8 cellular contexts compared by ENCODE assay signal in the genomic region with DNA sequence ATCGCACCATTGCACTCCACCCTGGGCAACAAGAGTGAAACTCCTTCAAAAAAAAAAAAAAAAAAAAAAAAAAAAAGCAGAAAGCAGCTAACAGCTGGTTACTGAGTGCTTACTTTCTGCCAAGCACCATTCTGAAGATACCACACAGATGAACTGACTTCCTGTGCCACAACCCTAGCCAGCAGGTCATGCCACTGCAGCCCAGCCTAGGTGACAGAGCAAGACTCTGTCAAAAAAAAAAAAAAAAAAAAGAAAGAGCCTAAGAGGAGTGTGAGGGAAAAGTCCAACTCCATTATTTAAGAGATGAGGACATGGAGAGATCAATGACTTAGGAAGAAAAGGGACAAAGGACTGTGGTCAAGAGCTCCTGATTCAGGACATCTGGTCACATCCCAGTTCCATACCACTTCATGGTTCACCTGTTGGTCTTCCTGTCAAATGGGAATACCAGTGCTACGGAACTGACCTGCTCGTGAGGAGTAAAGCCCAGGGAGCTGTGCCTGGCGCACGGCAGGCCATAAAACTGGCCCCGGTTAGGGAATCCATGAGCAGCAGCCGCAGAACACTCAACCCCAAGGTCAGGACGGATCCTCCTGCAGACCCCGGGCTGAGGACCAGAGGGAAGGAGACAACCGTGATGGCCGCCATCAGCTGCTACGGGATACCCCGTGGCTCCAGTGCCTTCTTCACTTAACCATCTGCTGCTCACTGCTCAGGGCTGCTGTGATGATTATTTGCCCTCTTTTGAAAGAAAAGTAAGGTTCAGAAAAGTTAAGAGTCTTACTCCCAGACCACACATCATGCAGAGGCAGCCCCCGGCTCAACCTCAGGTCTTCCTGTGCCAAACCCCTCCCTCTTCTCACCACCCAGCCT. TPM values are rescaled to one million over a fixed set of nuclear protein-coding genes. Genes with fewer than 3 reads are reported as not detected.
DNase-seq lines count a peak whose midpoint lies in the region; ATAC-seq and TF ChIP-seq lines count a peak whose summit lies in the region.

No MANE protein-coding gene starts in this region.

- no peaks in the 10 kb centered on the region for H3K9me3 ChIP-seq in SK-N-SH

- ATAC-seq in HG02763 (IDR thresholded peaks at IDR 0.05; ENCODE audit: unreplicated experiment), result no peak
- ATAC-seq in HG03521 (IDR thresholded peaks at IDR 0.05; ENCODE audit: unreplicated experiment), result no peak

- H3K36me3 Mint-ChIP-seq in endothelial cell (ENCODE audit: low read depth, unreplicated experiment) (peaks cover 5% of the 10 kb centered on the region), progenitor cell of endocrine pancreas (ENCODE audit: insufficient read depth) (peaks cover 9% of the 10 kb centered on the region)

- H3K79me2 ChIP-seq in SK-N-SH (ENCODE audit: insufficient read depth), result peaks cover 48% of the 10 kb centered on the region

- H3K9ac ChIP-seq in SK-N-SH, result peak overlapping the region; percentile 97

- H3K27me3 ChIP-seq in SK-N-SH (ENCODE audit: insufficient read depth), result no peaks in the 10 kb centered on the region

- H3K27ac Mint-ChIP-seq in endothelial cell (ENCODE audit: unreplicated experiment) (peak overlapping the region; percentile 80), progenitor cell of endocrine pancreas (peak overlapping the region; percentile 95)

- CTCF ChIA-PET in SK-N-SH (lab: Yijun Ruan, JAX), result interaction anchor here (1.1 to 4.3 kb wide), 4 partner anchors 14 to 176 kb away, joined by 3 to 26 read pairs (median 6); no protein-coding TSS in a partner anchor

- no peak for TF ChIP-seq EP300 in SK-N-SH (IDR thresholded peaks at IDR 0.05; ENCODE audit: borderline replicate concordance in 1 of 2, low read depth in 1 of 2, low read length in 1 of 2)

- TF ChIP-seq CTCF in SK-N-SH (IDR thresholded peaks at IDR 0.05) (no peak), endothelial cell (IDR thresholded peaks at IDR 0.05; ENCODE audit: unreplicated experiment) (no peak), progenitor cell of endocrine pancreas (IDR thresholded peaks at IDR 0.05; ENCODE audit: unreplicated experiment) (no peak)

- H3K36me3 ChIP-seq in SK-N-SH (replicated peaks in 1 of 2; ENCODE audit: control insufficient read depth in 1 of 2, insufficient read depth in 2 of 2, low read length in 1 of 2), result peaks cover 10 to 17% of the 10 kb centered on the region in 2 experiments

- peak; percentile 36 for DNase-seq in stimulated activated CD8-positive, alpha-beta memory T cell treated with anti-CD3 and anti-CD28 coated beads, Interleukin-15, amount 100 ng/mL, for 1 hour (ENCODE audit: low read depth)
- no peak for DNase-seq in stimulated activated CD8-positive, alpha-beta memory T cell treated with anti-CD3 and anti-CD28 coated beads, Interleukin-4, amount 100 ng/mL, for 48 hours
- DNase-seq in SK-N-SH (peak; percentile 51), endothelial cell (ENCODE audit: low spot score) (no peak), progenitor cell of endocrine pancreas (ENCODE audit: low spot score, unreplicated experiment) (no peak), NCI-H2196 (lab: John Stamatoyannopoulos, UW; ENCODE audit: unreplicated experiment) (no peak)

- peak overlapping the region; percentile 79 to 97 for H3K4me3 ChIP-seq in SK-N-SH (ENCODE audit: low read depth in 2 of 2, low read length in 1 of 2)

- WGBS in SK-N-SH (ENCODE audit: low lambda C conversion rate), result 15% methylated on average over 9 of the region's 14 CpGs

- H3K27ac ChIP-seq in SK-N-SH (ENCODE audit: low read depth in 2 of 2, low read length in 1 of 2), result no peak overlapping the region

- H4K20me1 ChIP-seq in SK-N-SH (ENCODE audit: insufficient read depth), result no peaks in the 10 kb centered on the region

- H2AFZ ChIP-seq in SK-N-SH (ENCODE audit: low read depth), result peak overlapping the region; percentile 90; the same call in 1 of the 2 replicates

- H3K4me3 Mint-ChIP-seq in endothelial cell (ENCODE audit: unreplicated experiment) (peak overlapping the region; percentile 92), progenitor cell of endocrine pancreas (ENCODE audit: low read depth) (peak overlapping the region; percentile 100)

- no peak for TF ChIP-seq RAD21 in SK-N-SH (IDR thresholded peaks at IDR 0.05; ENCODE audit: low read length)

- H3K27me3 Mint-ChIP-seq in endothelial cell (ENCODE audit: unreplicated experiment) (peaks cover 3% of the 10 kb centered on the region), progenitor cell of endocrine pancreas (no peaks in the 10 kb centered on the region)

- H3K4me2 ChIP-seq in SK-N-SH, result peak overlapping the region; percentile 90

- no peaks in the 10 kb centered on the region for H3K9me3 Mint-ChIP-seq in endothelial cell (ENCODE audit: unreplicated experiment)
- no peaks in the 10 kb centered on the region for H3K9me3 Mint-ChIP-seq in progenitor cell of endocrine pancreas (ENCODE audit: low read depth)

- POLR2A ChIA-PET in SK-N-SH (lab: Yijun Ruan, JAX), result interaction anchor here (0.6 to 1.6 kb wide), 3 partner anchors 13 to 160 kb away, joined by 3 to 10 read pairs (median 4); no protein-coding TSS in a partner anchor

- peaks cover 9% of the 10 kb centered on the region for H3F3A ChIP-seq in SK-N-SH (replicated peaks; ENCODE audit: insufficient read depth)

- H3K4me1 Mint-ChIP-seq in endothelial cell (ENCODE audit: unreplicated experiment) (no peaks in the 10 kb centered on the region), progenitor cell of endocrine pancreas (ENCODE audit: low read depth) (peaks cover 8% of the 10 kb centered on the region)

- no peaks in the 10 kb centered on the region for H3K9me2 ChIP-seq in SK-N-SH

- peaks cover 4 to 5% of the 10 kb centered on the region in 2 experiments; a peak in 1 of 4 replicates for H3K4me1 ChIP-seq in SK-N-SH (ENCODE audit: control insufficient read depth in 1 of 2, insufficient read depth in 2 of 2, low read depth in 1 of 2, low read length in 1 of 2)

TF ChIP-seq in SK-N-SH, 30 proteins besides CTCF, POLR2A, EP300 and RAD21:
- TF ChIP-seq NFIC (IDR thresholded peaks at IDR 0.05; ENCODE audit: borderline replicate concordance) (no peak), YY1 (IDR thresholded peaks at IDR 0.05; ENCODE audit: low read depth) (peak; percentile 39; the same call in 1 of the 2 replicates), FOXJ3 (CRISPR knock-in tag; IDR thresholded peaks at IDR 0.05) (no peak), POLR2AphosphoS5 (IDR thresholded peaks at IDR 0.05; ENCODE audit: low read depth, low read length) (no peak)

RNA-seq across cellular contexts. Expression of gene KLHDC4, which starts 0.9 kb away (rescaled TPM):
- 39.0 and 51.2 TPM in 2 replicates for polyA plus RNA-seq in SK-N-SH (2012; rRNA removed)
- polyA plus RNA-seq in SK-N-SH (2012; cell fraction: cytosol; rRNA removed), result 19.5 and 23.8 TPM in 2 replicates
- polyA plus RNA-seq in SK-N-SH (2012; cell fraction: nucleus; rRNA removed), result 184 and 240 TPM in 2 replicates
- total RNA-seq in endothelial cell (ENCODE audit: unreplicated experiment), result 43.4 TPM
- 58.8 and 68.7 TPM in 2 replicates for total RNA-seq in progenitor cell of endocrine pancreas

Comparison
In these comparisons a context has a peak if more than half of its experiments do, and no peak if none do; other contexts are left out.
1. DNase-seq: peak in stimulated activated CD8-positive, alpha-beta memory T cell treated with anti-CD3 and anti-CD28 coated beads, Interleukin-15, amount 100 ng/mL, for 1 hour (single experiment) and SK-N-SH (single experiment); none in stimulated activated CD8-positive, alpha-beta memory T cell treated with anti-CD3 and anti-CD28 coated beads, Interleukin-4, amount 100 ng/mL, for 48 hours (single experiment), endothelial cell (single experiment), progenitor cell of endocrine pancreas (single experiment) and NCI-H2196 (single experiment).